Comparison of ENCODE assay signal across 17 cellular contexts in genomic region chr5:138448070-138448469, GRCh38.
"Had no signal": no experiment of that assay in that cellular context is flagged by ENCODE, and none has a peak within 500 bp of the region (broad histone marks: within the 10 kb centered on the region; RNA-seq: fewer than 3 reads in every experiment).

No MANE protein-coding gene starts in this region.

- H3K9me3 Mint-ChIP-seq: activated CD4-positive, alpha-beta T cell treated with anti-CD3 and anti-CD28 coated beads, Interleukin-2, amount 10 ng/mL, durations not matched to agents 7 days and 5 days; activated naive CD4-positive, alpha-beta T cell treated with anti-CD3 and anti-CD28 coated beads for 36 hours; activated T-cell treated with anti-CD3 and anti-CD28 coated beads, Interleukin-2, amount 50 U/mL, for 24 hours; naive thymus-derived CD8-positive, alpha-beta T cell; T-helper 1 cell treated with Interleukin-12 subunit alpha and Interleukin-12 subunit beta and Interleukin-4 antibody, amounts not matched to agents 30 μg/mL and 1 μg/mL, for 36 hours had no signal

- H3K27ac Mint-ChIP-seq: activated CD4-positive, alpha-beta T cell treated with anti-CD3 and anti-CD28 coated beads, Interleukin-2, amount 10 ng/mL, durations not matched to agents 7 days and 5 days; activated CD8-positive, alpha-beta T cell treated with anti-CD3 and anti-CD28 coated beads, Interleukin-2, amount 10 ng/mL, durations not matched to agents 7 days and 5 days; activated naive CD4-positive, alpha-beta T cell treated with anti-CD3 and anti-CD28 coated beads for 36 hours; activated T-cell treated with anti-CD3 and anti-CD28 coated beads, Interleukin-2, amount 50 U/mL, for 24 hours; progenitor cell of endocrine pancreas; T-helper 1 cell treated with Interleukin-12 subunit alpha and Interleukin-12 subunit beta and Interleukin-4 antibody, amounts not matched to agents 30 μg/mL and 1 μg/mL, for 36 hours had no signal

- DNase-seq: activated CD4-positive, alpha-beta T cell treated with anti-CD3 and anti-CD28 coated beads, Interleukin-2, amount 10 ng/mL, durations not matched to agents 7 days and 5 days; activated CD8-positive, alpha-beta T cell treated with anti-CD3 and anti-CD28 coated beads, Interleukin-2, amount 10 ng/mL, durations not matched to agents 7 days and 5 days; activated naive CD4-positive, alpha-beta T cell treated with anti-CD3 and anti-CD28 coated beads for 36 hours; colonic mucosa; erythroblast; head of caudate nucleus; mesendoderm; stimulated activated CD8-positive, alpha-beta memory T cell treated with anti-CD3 and anti-CD28 coated beads, Interleukin-4, amount 100 ng/mL, for 48 hours; stimulated activated naive CD4-positive, alpha-beta T cell treated with Interleukin-2 at 50 U/mL for 16 hours; thyroid gland had no signal

- H3K4me3 Mint-ChIP-seq: activated CD4-positive, alpha-beta T cell treated with anti-CD3 and anti-CD28 coated beads, Interleukin-2, amount 10 ng/mL, durations not matched to agents 7 days and 5 days; activated CD8-positive, alpha-beta T cell treated with anti-CD3 and anti-CD28 coated beads, Interleukin-2, amount 10 ng/mL, durations not matched to agents 7 days and 5 days; activated naive CD4-positive, alpha-beta T cell treated with anti-CD3 and anti-CD28 coated beads for 36 hours; activated T-cell treated with anti-CD3 and anti-CD28 coated beads, Interleukin-2, amount 50 U/mL, for 24 hours; naive thymus-derived CD8-positive, alpha-beta T cell; T-helper 1 cell treated with Interleukin-12 subunit alpha and Interleukin-12 subunit beta and Interleukin-4 antibody, amounts not matched to agents 30 μg/mL and 1 μg/mL, for 36 hours had no signal

- H3K27me3 ChIP-seq: adrenal gland, cardiac muscle cell, colonic mucosa, thyroid gland had no signal

- H3K4me3 ChIP-seq: adrenal gland, cardiac muscle cell, colonic mucosa, thyroid gland had no signal

- H3K27ac ChIP-seq: adrenal gland, cardiac muscle cell, colonic mucosa, thyroid gland had no signal

- H3K36me3 Mint-ChIP-seq: naive thymus-derived CD8-positive, alpha-beta T cell had no signal

- H3K4me1 ChIP-seq: colonic mucosa had no signal

- H3K9me3 ChIP-seq: adrenal gland, colonic mucosa, thyroid gland had no signal

- H3K27me3 Mint-ChIP-seq: activated CD4-positive, alpha-beta T cell treated with anti-CD3 and anti-CD28 coated beads, Interleukin-2, amount 10 ng/mL, durations not matched to agents 7 days and 5 days; activated T-cell treated with anti-CD3 and anti-CD28 coated beads, Interleukin-2, amount 50 U/mL, for 24 hours; naive thymus-derived CD8-positive, alpha-beta T cell had no signal

- H3K36me3 ChIP-seq: adrenal gland, cardiac muscle cell, colonic mucosa, thyroid gland had no signal

- ATAC-seq: activated CD4-positive, CD25-positive, alpha-beta regulatory T cell treated with anti-CD3 and anti-CD28 coated beads, Interleukin-2, amount 50 U/mL, for 24 hours; activated CD8-positive, alpha-beta T cell treated with anti-CD3 and anti-CD28 coated beads, Interleukin-2, amount 10 ng/mL, durations not matched to agents 7 days and 5 days; naive thymus-derived CD8-positive, alpha-beta T cell had no signal
